ENCODE assay signal across 1 cellular context in the genomic region with DNA sequence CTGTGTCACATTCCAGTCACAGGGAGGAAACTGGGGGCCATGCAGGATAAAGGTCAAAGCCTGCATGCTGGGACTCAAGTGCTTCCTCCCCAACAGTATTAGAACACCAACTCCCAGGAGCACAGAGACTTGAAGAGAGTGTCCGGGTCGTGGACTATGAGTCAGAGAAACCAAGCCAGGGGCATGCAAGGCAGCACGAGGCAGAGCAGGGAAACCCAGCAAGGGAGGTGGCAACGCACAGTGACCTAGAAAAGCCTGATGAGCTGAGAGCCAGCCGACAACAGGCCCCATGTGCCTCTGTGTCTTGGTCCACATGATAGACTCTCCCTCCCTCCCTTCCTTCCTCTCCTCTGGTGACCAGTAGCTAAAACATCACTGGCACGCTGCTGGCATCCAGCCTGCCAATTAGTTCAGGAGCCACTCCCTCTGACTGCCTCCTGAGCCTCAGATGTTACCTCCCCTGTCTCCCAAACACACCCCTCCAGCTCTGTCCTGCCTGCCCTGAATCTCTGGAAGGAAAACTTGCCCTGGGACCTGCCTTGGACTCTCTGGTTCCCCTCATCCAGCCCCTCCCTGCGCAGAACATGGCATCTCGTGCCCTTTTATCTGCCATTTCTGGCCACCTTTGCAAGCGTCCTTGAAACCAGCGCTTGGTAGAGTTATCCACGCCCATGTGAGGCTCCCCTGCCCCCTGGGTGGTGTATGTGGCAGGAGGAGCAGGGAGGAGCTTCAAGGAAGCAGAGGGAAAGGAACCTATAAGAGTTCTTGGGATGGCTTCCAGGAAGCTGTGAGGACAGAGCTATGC.
TF ChIP-seq lines count a peak whose summit lies in the region.

No MANE protein-coding gene starts in this region.

TF ChIP-seq in HCT116, 20 proteins besides CTCF, POLR2A, EP300 and RAD21 (continued from another document):
- 0 out of 2 replicates have a peak, but pooled peaks have one; percentile 3 for TF ChIP-seq FOSL1 (IDR thresholded peaks at IDR 0.05; ENCODE audit: low read depth)
- TF ChIP-seq EGR1 (IDR thresholded peaks at IDR 0.05; ENCODE audit: low read depth), result no peak
- TF ChIP-seq SIN3A (IDR thresholded peaks at IDR 0.05; ENCODE audit: low read depth), result no peak
- TF ChIP-seq POLR2AphosphoS5 (IDR thresholded peaks at IDR 0.05; ENCODE audit: low read depth, low read length), result peak; percentile 47
- TF ChIP-seq JUND (IDR thresholded peaks at IDR 0.05), result peak; percentile 39; the same call in 1 of the 2 replicates
- no peak for TF ChIP-seq REST (IDR thresholded peaks at IDR 0.05; ENCODE audit: low read depth)
- no peak for TF ChIP-seq EZH2 (IDR thresholded peaks at IDR 0.05)
- TF ChIP-seq, protein P1, sequence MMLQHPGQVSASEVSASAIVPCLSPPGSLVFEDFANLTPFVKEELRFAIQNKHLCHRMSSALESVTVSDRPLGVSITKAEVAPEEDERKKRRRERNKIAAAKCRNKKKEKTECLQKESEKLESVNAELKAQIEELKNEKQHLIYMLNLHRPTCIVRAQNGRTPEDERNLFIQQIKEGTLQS (IDR thresholded peaks at IDR 0.05), result no peak
- no peak for TF ChIP-seq ZNF274 (IDR thresholded peaks at IDR 0.05; ENCODE audit: low read depth, low read length)
- TF ChIP-seq CBX3 (IDR thresholded peaks at IDR 0.05; ENCODE audit: low read depth), result peak; percentile 99
- no peak for TF ChIP-seq SRF (IDR thresholded peaks at IDR 0.05; ENCODE audit: low read depth)
- TF ChIP-seq, protein P2, sequence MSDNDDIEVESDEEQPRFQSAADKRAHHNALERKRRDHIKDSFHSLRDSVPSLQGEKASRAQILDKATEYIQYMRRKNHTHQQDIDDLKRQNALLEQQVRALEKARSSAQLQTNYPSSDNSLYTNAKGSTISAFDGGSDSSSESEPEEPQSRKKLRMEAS (IDR thresholded peaks at IDR 0.05), result peak; percentile 99
- TF ChIP-seq ELF1 (IDR thresholded peaks at IDR 0.05; ENCODE audit: borderline replicate concordance, low read depth), result no peak; the same call in 1 of the 2 replicates
- TF ChIP-seq EZH2phosphoT487 (IDR thresholded peaks at IDR 0.05; ENCODE audit: borderline replicate concordance), result no peak
